Comparison of ENCODE assay signal across 8 cellular contexts in genomic region chr5:179698935-179699639, GRCh38. TPM values are rescaled to one million over a fixed set of nuclear protein-coding genes. Genes with fewer than 3 reads are reported as not detected.
DNase-seq lines count a peak whose midpoint lies in the region; ATAC-seq and TF ChIP-seq lines count a peak whose summit lies in the region.

Gene CANX (plus strand): TSS chr5:179698967. CDS start chr5:179705682, 6,715 bp downstream.

- H3K9me3 ChIP-seq in WERI-Rb-1 (ENCODE audit: severe bottlenecking) (no peaks in the 10 kb centered on the region), osteoblast (ENCODE audit: low read depth, low read length) (no peaks in the 10 kb centered on the region)

- H2AFZ ChIP-seq in osteoblast (ENCODE audit: low read length): peak within 1 kb of the TSS; percentile 67

- peak within 1 kb of the TSS; percentile 97 for H3K4me2 ChIP-seq in osteoblast (ENCODE audit: insufficient read depth, low read length)

- H3K27ac ChIP-seq in WERI-Rb-1: peak within 1 kb of the TSS; percentile 93
- peak within 1 kb of the TSS; percentile 93 for H3K27ac ChIP-seq in foreskin keratinocyte
- H3K27ac ChIP-seq in osteoblast (ENCODE audit: low read depth, low read length): peak within 1 kb of the TSS; percentile 92

- H3K4me3 ChIP-seq in HFF-Myc (replicated peaks; ENCODE audit: low read depth, low read length) (peak within 1 kb of the TSS; percentile 83), WERI-Rb-1 (ENCODE audit: low read depth, low read length) (peak within 1 kb of the TSS; percentile 64), osteoblast (ENCODE audit: insufficient read depth, low read length) (peak within 1 kb of the TSS; percentile 87)

- peak; percentile 3 for ATAC-seq in foreskin keratinocyte

- H3K36me3 ChIP-seq in WERI-Rb-1 (peaks cover 3% of the 10 kb centered on the region; the same call in 1 of the 2 replicates), osteoblast (ENCODE audit: insufficient read depth, low read length) (peaks cover 21% of the 10 kb centered on the region)

- H3K79me2 ChIP-seq in osteoblast (ENCODE audit: insufficient read depth, low read length): peaks cover 55% of the 10 kb centered on the region

- peaks cover 38% of the 10 kb centered on the region for H4K20me1 ChIP-seq in osteoblast (ENCODE audit: insufficient read depth, low read length)

- no peak for DNase-seq in Daoy (ENCODE audit: low read depth)
- no peak for DNase-seq in HFF-Myc (ENCODE audit: extremely low read depth, low read depth)
- no peak for DNase-seq in WERI-Rb-1
- DNase-seq in foreskin keratinocyte: no peak
- no peak for DNase-seq in osteoblast (ENCODE audit: insufficient read length, low spot score, missing footprints)
- DNase-seq in LoVo (ENCODE audit: low spot score): no peak
- DNase-seq in iPS-NIHi7 (ENCODE audit: extremely low spot score): no peak
- DNase-seq in islet precursor cell: no peak

- H3K27me3 ChIP-seq in WERI-Rb-1 (ENCODE audit: insufficient read depth, low read depth, severe bottlenecking) (no peaks in the 10 kb centered on the region), foreskin keratinocyte (no peaks in the 10 kb centered on the region), osteoblast (ENCODE audit: insufficient read depth, low read length) (no peaks in the 10 kb centered on the region)

- H3K4me1 ChIP-seq in foreskin keratinocyte (no peaks in the 10 kb centered on the region), osteoblast (ENCODE audit: insufficient read depth, low read length) (peaks cover 10% of the 10 kb centered on the region)

- TF ChIP-seq CTCF in HFF-Myc (IDR thresholded peaks at IDR 0.05; ENCODE audit: low read depth, low read length, missing control alignments): no peak
- TF ChIP-seq CTCF in WERI-Rb-1 (IDR thresholded peaks at IDR 0.05; ENCODE audit: low read depth, low read length): no peak
- no peak for TF ChIP-seq CTCF in foreskin keratinocyte (conservative IDR thresholded peaks at IDR 0.05)
- TF ChIP-seq CTCF in osteoblast (IDR thresholded peaks at IDR 0.05; ENCODE audit: extremely low read depth, low read depth, low read length): no peak

RNA-seq across cellular contexts. Expression of gene CANX, which starts in this region (rescaled TPM):
- total RNA-seq in Daoy (2014; rRNA removed; shearing (Covaris generic)): 570 and 576 TPM in 2 replicates
- total RNA-seq in foreskin keratinocyte (419 and 450 TPM in 2 replicates), osteoblast (689 and 698 TPM in 2 replicates)
- 119 and 139 TPM in 2 replicates for polyA plus RNA-seq in foreskin keratinocyte
